In genomic region chr9:87514136-87514535, GRCh38 we compare ENCODE assay signal across 20 cellular contexts. TPM values are rescaled to one million over a fixed set of nuclear protein-coding genes. Genes with fewer than 3 reads are reported as not detected.
DNase-seq lines count a peak whose midpoint lies in the region; ATAC-seq and TF ChIP-seq lines count a peak whose summit lies in the region.
"Had no signal": no experiment of that assay in that cellular context is flagged by ENCODE, and none has a peak within 500 bp of the region (broad histone marks: within the 10 kb centered on the region; RNA-seq: fewer than 3 reads in every experiment).

No MANE protein-coding gene starts in this region.

- H3K9ac ChIP-seq in muscle layer of colon (ENCODE audit: low read length) (no peak overlapping the region), stomach smooth muscle (ENCODE audit: low read length in 2 of 2) (no peak overlapping the region)
- H3K9ac ChIP-seq: KMS-11 had no signal

- H3K4me3 ChIP-seq in muscle layer of colon (ENCODE audit: low read depth in 1 of 2, low read length in 2 of 2) (no peak overlapping the region), stomach smooth muscle (ENCODE audit: low read length in 2 of 2) (no peak overlapping the region)

- no peaks in the 10 kb centered on the region for H3K9me3 ChIP-seq in muscle layer of colon (ENCODE audit: low read length)
- no peaks in the 10 kb centered on the region for H3K9me3 ChIP-seq in stomach smooth muscle (ENCODE audit: control insufficient read depth in 2 of 2, low read length in 2 of 2)

- no peaks in the 10 kb centered on the region for H3K9me3 Mint-ChIP-seq in activated CD8-positive, alpha-beta T cell treated with anti-CD3 and anti-CD28 coated beads for 36 hours
- H3K9me3 Mint-ChIP-seq in activated CD4-positive, alpha-beta memory T cell treated with anti-CD3 and anti-CD28 coated beads, Interleukin-2, amount 10 ng/mL, durations not matched to agents 7 days and 5 days, result no peaks in the 10 kb centered on the region
- peaks cover 3% of the 10 kb centered on the region for H3K9me3 Mint-ChIP-seq in activated CD8-positive, alpha-beta memory T cell treated with anti-CD3 and anti-CD28 coated beads, Interleukin-2, amount 10 ng/mL, durations not matched to agents 7 days and 5 days (ENCODE audit: low read depth)

- CTCF ChIA-PET in activated CD8-positive, alpha-beta T cell treated with anti-CD3 and anti-CD28 coated beads for 36 hours (lab: Charles Lee), result no interaction called here
- CTCF ChIA-PET in activated CD4-positive, alpha-beta memory T cell treated with anti-CD3 and anti-CD28 coated beads, Interleukin-2, amount 10 ng/mL, durations not matched to agents 7 days and 5 days (lab: Charles Lee), result no interaction called here
- CTCF ChIA-PET in activated CD8-positive, alpha-beta memory T cell treated with anti-CD3 and anti-CD28 coated beads, Interleukin-2, amount 10 ng/mL, durations not matched to agents 7 days and 5 days (lab: Charles Lee), result no interaction called here

- POLR2A ChIA-PET in activated CD8-positive, alpha-beta T cell treated with anti-CD3 and anti-CD28 coated beads for 36 hours (lab: Charles Lee), result no interaction called here
- POLR2A ChIA-PET in activated CD4-positive, alpha-beta memory T cell treated with anti-CD3 and anti-CD28 coated beads, Interleukin-2, amount 10 ng/mL, durations not matched to agents 7 days and 5 days (lab: Charles Lee), result no interaction called here

- no peak for TF ChIP-seq CTCF in activated CD8-positive, alpha-beta T cell treated with anti-CD3 and anti-CD28 coated beads for 36 hours (IDR thresholded peaks at IDR 0.05)

- H3K27me3 Mint-ChIP-seq in activated CD8-positive, alpha-beta T cell treated with anti-CD3 and anti-CD28 coated beads for 36 hours, result peaks cover 1% of the 10 kb centered on the region
- H3K27me3 Mint-ChIP-seq in activated CD4-positive, alpha-beta memory T cell treated with anti-CD3 and anti-CD28 coated beads, Interleukin-2, amount 10 ng/mL, durations not matched to agents 7 days and 5 days, result peaks cover 1% of the 10 kb centered on the region
- H3K27me3 Mint-ChIP-seq in activated CD8-positive, alpha-beta memory T cell treated with anti-CD3 and anti-CD28 coated beads, Interleukin-2, amount 10 ng/mL, durations not matched to agents 7 days and 5 days, result no peaks in the 10 kb centered on the region
- H3K27me3 Mint-ChIP-seq: CD4-positive, CD25-positive, alpha-beta regulatory T cell had no signal

- H3K27me3 ChIP-seq in muscle layer of colon (ENCODE audit: control insufficient read depth in 1 of 2, insufficient read depth in 2 of 2, low read length in 2 of 2), result no peaks in the 10 kb centered on the region
- no peaks in the 10 kb centered on the region for H3K27me3 ChIP-seq in stomach smooth muscle (ENCODE audit: control insufficient read depth in 1 of 2, insufficient read depth in 2 of 2, low read length in 2 of 2)

- H3K27ac ChIP-seq in muscle layer of colon (ENCODE audit: low read depth, low read length), result peak overlapping the region; percentile 48
- H3K27ac ChIP-seq in stomach smooth muscle (ENCODE audit: low read length), result peak overlapping the region; percentile 31
- H3K27ac ChIP-seq: KMS-11 had no signal

- no peak overlapping the region for H3K27ac Mint-ChIP-seq in activated CD8-positive, alpha-beta T cell treated with anti-CD3 and anti-CD28 coated beads for 36 hours
- no peak overlapping the region for H3K27ac Mint-ChIP-seq in activated CD4-positive, alpha-beta memory T cell treated with anti-CD3 and anti-CD28 coated beads, Interleukin-2, amount 10 ng/mL, durations not matched to agents 7 days and 5 days
- no peak overlapping the region for H3K27ac Mint-ChIP-seq in activated CD8-positive, alpha-beta memory T cell treated with anti-CD3 and anti-CD28 coated beads, Interleukin-2, amount 10 ng/mL, durations not matched to agents 7 days and 5 days
- H3K27ac Mint-ChIP-seq: CD4-positive, CD25-positive, alpha-beta regulatory T cell had no signal

- ATAC-seq in HG02610 (IDR thresholded peaks at IDR 0.05; ENCODE audit: unreplicated experiment), result peak; percentile 8
- no peak for ATAC-seq in activated CD8-positive, alpha-beta T cell treated with anti-CD3 and anti-CD28 coated beads for 36 hours
- no peak for ATAC-seq in activated CD8-positive, alpha-beta memory T cell treated with anti-CD3 and anti-CD28 coated beads, Interleukin-2, amount 10 ng/mL, durations not matched to agents 7 days and 5 days

- no peak overlapping the region for H3K4me3 Mint-ChIP-seq in activated CD8-positive, alpha-beta T cell treated with anti-CD3 and anti-CD28 coated beads for 36 hours
- no peak overlapping the region for H3K4me3 Mint-ChIP-seq in activated CD4-positive, alpha-beta memory T cell treated with anti-CD3 and anti-CD28 coated beads, Interleukin-2, amount 10 ng/mL, durations not matched to agents 7 days and 5 days
- H3K4me3 Mint-ChIP-seq in activated CD8-positive, alpha-beta memory T cell treated with anti-CD3 and anti-CD28 coated beads, Interleukin-2, amount 10 ng/mL, durations not matched to agents 7 days and 5 days, result no peak overlapping the region
- H3K4me3 Mint-ChIP-seq: CD4-positive, CD25-positive, alpha-beta regulatory T cell had no signal

- H3K36me3 ChIP-seq in muscle layer of colon (ENCODE audit: insufficient read depth, low read length) (peaks cover 4% of the 10 kb centered on the region), stomach smooth muscle (ENCODE audit: control insufficient read depth in 2 of 2, insufficient read depth in 2 of 2, low read length in 2 of 2) (no peaks in the 10 kb centered on the region)

- peaks cover 79% of the 10 kb centered on the region for H3K4me1 ChIP-seq in muscle layer of colon (ENCODE audit: insufficient read depth, low read length)
- peaks cover 64% of the 10 kb centered on the region for H3K4me1 ChIP-seq in stomach smooth muscle (ENCODE audit: control insufficient read depth, insufficient read depth, low read length)

- no peaks in the 10 kb centered on the region for H3K4me1 Mint-ChIP-seq in activated CD8-positive, alpha-beta T cell treated with anti-CD3 and anti-CD28 coated beads for 36 hours (ENCODE audit: low read depth)
- no peaks in the 10 kb centered on the region for H3K4me1 Mint-ChIP-seq in activated CD4-positive, alpha-beta memory T cell treated with anti-CD3 and anti-CD28 coated beads, Interleukin-2, amount 10 ng/mL, durations not matched to agents 7 days and 5 days
- H3K4me1 Mint-ChIP-seq in activated CD8-positive, alpha-beta memory T cell treated with anti-CD3 and anti-CD28 coated beads, Interleukin-2, amount 10 ng/mL, durations not matched to agents 7 days and 5 days, result no peaks in the 10 kb centered on the region
- H3K4me1 Mint-ChIP-seq: CD4-positive, CD25-positive, alpha-beta regulatory T cell had no signal

- no peaks in the 10 kb centered on the region for H3K36me3 Mint-ChIP-seq in activated CD8-positive, alpha-beta T cell treated with anti-CD3 and anti-CD28 coated beads for 36 hours (ENCODE audit: low read depth)
- no peaks in the 10 kb centered on the region for H3K36me3 Mint-ChIP-seq in activated CD4-positive, alpha-beta memory T cell treated with anti-CD3 and anti-CD28 coated beads, Interleukin-2, amount 10 ng/mL, durations not matched to agents 7 days and 5 days (ENCODE audit: low read depth)
- H3K36me3 Mint-ChIP-seq in activated CD8-positive, alpha-beta memory T cell treated with anti-CD3 and anti-CD28 coated beads, Interleukin-2, amount 10 ng/mL, durations not matched to agents 7 days and 5 days, result no peaks in the 10 kb centered on the region
- H3K36me3 Mint-ChIP-seq: CD4-positive, CD25-positive, alpha-beta regulatory T cell had no signal

- DNase-seq in ecto neural progenitor cell (ENCODE audit: low spot score) (peak; percentile 28), NCI-H1930 (lab: John Stamatoyannopoulos, UW) (no peak)
- no peak for DNase-seq in activated CD8-positive, alpha-beta T cell treated with anti-CD3 and anti-CD28 coated beads for 36 hours
- no peak for DNase-seq in activated CD4-positive, alpha-beta memory T cell treated with anti-CD3 and anti-CD28 coated beads, Interleukin-2, amount 10 ng/mL, durations not matched to agents 7 days and 5 days
- DNase-seq in activated CD8-positive, alpha-beta memory T cell treated with anti-CD3 and anti-CD28 coated beads, Interleukin-2, amount 10 ng/mL, durations not matched to agents 7 days and 5 days, result no peak
- DNase-seq: ACHN; CD4-positive, CD25-positive, alpha-beta regulatory T cell; COR-L47; GF-D8; GOT3; MV-4-11; NCI-H1694 treated with DMSO at 0.1 percent for 48 hours; NCI-H2227 treated with DMSO at 0.1 percent for 48 hours; NCI-H510A treated with DMSO at 0.1 percent for 48 hours; NCI-H774; Right ventricle myocardium superior had no signal

- intact Hi-C loops in activated CD8-positive, alpha-beta T cell treated with anti-CD3 and anti-CD28 coated beads for 36 hours (cut with micrococcal nuclease), result no loop called here

RNA-seq across cellular contexts. Expression of gene DAPK1, which starts 16.5 kb away (rescaled TPM):
- total RNA-seq in activated CD8-positive, alpha-beta T cell treated with anti-CD3 and anti-CD28 coated beads for 36 hours, result 1 to 10 TPM; 1.7 to 2.1 TPM
- under 1 TPM; 0.50 to 0.86 TPM for total RNA-seq in activated CD4-positive, alpha-beta memory T cell treated with anti-CD3 and anti-CD28 coated beads, Interleukin-2, amount 10 ng/mL, durations not matched to agents 7 days and 5 days
- total RNA-seq in activated CD8-positive, alpha-beta memory T cell treated with anti-CD3 and anti-CD28 coated beads, Interleukin-2, amount 10 ng/mL, durations not matched to agents 7 days and 5 days, result 1 to 10 TPM; 1.2 to 6.8 TPM
